ENCODE assay signal across 8 cellular contexts in the genomic region with DNA sequence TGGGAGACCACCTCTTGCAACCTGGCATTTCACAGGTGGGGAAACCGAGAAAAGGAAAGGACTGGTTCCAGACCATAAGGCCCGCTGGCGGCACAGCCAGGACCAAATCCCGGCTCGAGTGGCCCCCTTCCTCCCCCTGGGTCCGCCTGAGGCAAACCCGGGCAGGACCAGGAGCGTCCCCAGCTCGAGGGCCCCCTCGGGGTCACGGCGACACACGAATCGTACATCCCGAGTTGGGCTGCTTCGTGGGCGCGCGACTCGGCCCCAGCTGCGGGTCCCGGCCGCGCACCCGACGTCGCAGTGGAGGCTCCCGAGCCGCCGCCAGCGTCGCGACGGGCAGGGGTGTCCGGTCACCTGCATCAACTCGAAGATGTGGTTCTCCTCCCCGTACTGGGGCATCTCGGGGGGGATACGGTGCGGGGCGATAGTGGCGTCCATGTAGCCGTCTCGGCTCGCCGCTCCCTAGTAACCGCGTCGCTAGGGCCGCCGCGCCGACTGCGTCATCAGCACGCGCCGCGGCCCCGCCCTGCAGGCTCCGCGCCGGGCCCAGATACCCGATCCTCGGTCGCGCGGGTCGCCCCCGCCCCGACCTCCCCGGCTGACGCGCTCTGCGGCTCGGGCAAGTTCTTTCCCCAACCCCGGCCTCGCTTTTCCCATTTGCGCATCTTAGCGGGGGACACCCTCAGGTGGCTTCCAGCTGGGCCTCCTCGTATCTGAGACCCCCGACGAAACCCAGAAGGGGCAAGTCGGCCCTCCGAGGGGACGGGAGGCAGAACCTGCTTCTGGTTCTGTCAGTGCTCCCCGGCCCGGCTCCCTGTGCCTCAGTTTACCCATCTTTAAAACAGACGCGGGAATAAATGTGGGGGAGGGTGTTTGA. TPM values are rescaled to one million over a fixed set of nuclear protein-coding genes. Genes with fewer than 3 reads are reported as not detected.
DNase-seq lines count a peak whose midpoint lies in the region; ATAC-seq and TF ChIP-seq lines count a peak whose summit lies in the region.

A gene with protein sequence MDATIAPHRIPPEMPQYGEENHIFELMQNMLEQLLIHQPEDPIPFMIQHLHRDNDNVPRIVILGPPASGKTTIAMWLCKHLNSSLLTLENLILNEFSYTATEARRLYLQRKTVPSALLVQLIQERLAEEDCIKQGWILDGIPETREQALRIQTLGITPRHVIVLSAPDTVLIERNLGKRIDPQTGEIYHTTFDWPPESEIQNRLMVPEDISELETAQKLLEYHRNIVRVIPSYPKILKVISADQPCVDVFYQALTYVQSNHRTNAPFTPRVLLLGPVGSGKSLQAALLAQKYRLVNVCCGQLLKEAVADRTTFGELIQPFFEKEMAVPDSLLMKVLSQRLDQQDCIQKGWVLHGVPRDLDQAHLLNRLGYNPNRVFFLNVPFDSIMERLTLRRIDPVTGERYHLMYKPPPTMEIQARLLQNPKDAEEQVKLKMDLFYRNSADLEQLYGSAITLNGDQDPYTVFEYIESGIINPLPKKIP (minus strand): TSS at position 467 of the 877 bp plus-strand sequence. CDS start 29 bp downstream, at position 438.

- DNase-seq in G401 (ENCODE audit: low spot score), result peak; percentile 63
- peak; percentile 63 to 83 for DNase-seq in HAP-1 (ENCODE audit: low spot score in 2 of 2)
- DNase-seq in NCI-H2107 (lab: John Stamatoyannopoulos, UW), result peak; percentile 24
- peak; percentile 58 to 65 for DNase-seq in activated CD4-positive, alpha-beta T cell treated with anti-CD3 and anti-CD28 coated beads for 24 hours (ENCODE audit: low read depth in 2 of 2)
- DNase-seq in chondrocyte (ENCODE audit: low spot score), result no peak
- DNase-seq in kidney epithelial cell (ENCODE audit: low read depth), result no peak
- DNase-seq in stimulated activated CD4-positive, alpha-beta T cell treated with anti-CD3 and anti-CD28 coated beads, Interleukin-15, amount 100 ng/mL, for 1 hour (ENCODE audit: low read depth in 1 of 2, low spot score in 1 of 2), result peak; percentile 54 to 73

- peaks cover 4% of the 10 kb centered on the region for H3K27me3 Mint-ChIP-seq in chondrocyte (ENCODE audit: low read depth)

- H3K27me3 ChIP-seq in HAP-1 (ENCODE audit: low read depth) (no peaks in the 10 kb centered on the region), kidney epithelial cell (ENCODE audit: control insufficient read depth, insufficient read depth, low read length) (peaks cover 3% of the 10 kb centered on the region)

- in situ Hi-C loops in G401 (cut with HindIII; ENCODE audit: low sequenced_read_pairs) (no loop called here), HAP-1 (cut with MboI; ENCODE audit: low sequenced_read_pairs) (no loop called here)

- H3K36me3 Mint-ChIP-seq in chondrocyte (ENCODE audit: low read depth), result no peaks in the 10 kb centered on the region

- H3K4me3 Mint-ChIP-seq in chondrocyte (ENCODE audit: unreplicated experiment), result peak within 1 kb of the TSS; percentile 72

- TF ChIP-seq CTCF in chondrocyte (IDR thresholded peaks at IDR 0.05), result no peak
- no peak for TF ChIP-seq CTCF in kidney epithelial cell (IDR thresholded peaks at IDR 0.05; ENCODE audit: insufficient read depth, low read length, poor library complexity, severe bottlenecking)

- H3K4me1 ChIP-seq in HAP-1, result no peaks in the 10 kb centered on the region

- no peak for ATAC-seq in HG02610 (IDR thresholded peaks at IDR 0.05; ENCODE audit: unreplicated experiment)

- H3K27ac Mint-ChIP-seq in chondrocyte (ENCODE audit: unreplicated experiment), result peak within 1 kb of the TSS; percentile 68

- H3K4me3 ChIP-seq in HAP-1 (peak within 1 kb of the TSS; percentile 91), kidney epithelial cell (ENCODE audit: low read depth, low read length) (peak within 1 kb of the TSS; percentile 89)

- H3K4me1 Mint-ChIP-seq in chondrocyte (ENCODE audit: low read depth), result peaks cover 8% of the 10 kb centered on the region

- H3K36me3 ChIP-seq in HAP-1 (replicated peaks) (no peaks in the 10 kb centered on the region), kidney epithelial cell (ENCODE audit: control insufficient read depth, insufficient read depth, low read length) (no peaks in the 10 kb centered on the region)

- no peaks in the 10 kb centered on the region for H3K9me3 Mint-ChIP-seq in chondrocyte (ENCODE audit: low read depth)

- no peaks in the 10 kb centered on the region for H3K9me3 ChIP-seq in HAP-1

RNA-seq across cellular contexts. Expression of the gene that starts here (rescaled TPM):
- total RNA-seq in G401 (2014; rRNA removed; shearing (Covaris generic)), result 0.37 and 3.6 TPM in 2 replicates
- total RNA-seq in chondrocyte (0.22 to 1.5 TPM (median 0.33 TPM) in 3 replicates), kidney epithelial cell (1.6 and 2.0 TPM in 2 replicates)

Comparison
In these comparisons a context has a peak if more than half of its experiments do, and no peak if none do; other contexts are left out.
1. DNase-seq: peak in G401 (single experiment), HAP-1 (2 of 2), NCI-H2107 (single experiment), activated CD4-positive, alpha-beta T cell treated with anti-CD3 and anti-CD28 coated beads for 24 hours (2 of 2) and stimulated activated CD4-positive, alpha-beta T cell treated with anti-CD3 and anti-CD28 coated beads, Interleukin-15, amount 100 ng/mL, for 1 hour (2 of 2); none in chondrocyte (single experiment) and kidney epithelial cell (single experiment).